Comparison of ENCODE assay signal across 26 cellular contexts in genomic region chr10:105545101-105545500, GRCh38.
DNase-seq lines count a peak whose midpoint lies in the region; ATAC-seq, FAIRE-seq and TF ChIP-seq lines count a peak whose summit lies in the region.
"Had no signal": no experiment of that assay in that cellular context is flagged by ENCODE, and none has a peak within 500 bp of the region (broad histone marks: within the 10 kb centered on the region; RNA-seq: fewer than 3 reads in every experiment).

No MANE protein-coding gene starts in this region.

- intact Hi-C loops in kidney (cut with DNase I), result no loop called here

- no peaks in the 10 kb centered on the region for H3K9me3 ChIP-seq in kidney (ENCODE audit: control insufficient read depth in 1 of 2, low read length in 2 of 2)
- H3K9me3 ChIP-seq: BE2C, BLaER1 had no signal

- H3K27ac ChIP-seq in kidney (ENCODE audit: low read depth in 2 of 2, low read length in 2 of 2), result no peak overlapping the region
- H3K27ac ChIP-seq: BLaER1 had no signal

- H3K9ac ChIP-seq in kidney (ENCODE audit: low read length in 2 of 2), result no peak overlapping the region
- H3K9ac ChIP-seq: BLaER1 had no signal

- DNase-seq in amniotic epithelial cell (ENCODE audit: low read depth) (peak; percentile 29), epithelial cell of esophagus (ENCODE audit: low read depth) (peak; percentile 72), kidney tubule cell (ENCODE audit: low spot score) (peak; percentile 49), kidney (no peak), activated T-cell treated with anti-CD3 and anti-CD28 coated beads for 4 hours (no peak)
- DNase-seq: 8988T; ACHN; BE2C; C1 segment of cervical spinal cord; CD4-positive, alpha-beta memory T cell; CD4-positive, CD25-positive, alpha-beta regulatory T cell; CD8-positive, alpha-beta memory T cell; COR-L47; DMS 273 treated with DMSO at 0.1 percent for 48 hours; DMS153; DMS53; DMS79; DND-41; EL; GF-D8 had no signal

- H3K4me3 ChIP-seq in epithelial cell of esophagus (ENCODE audit: low read length) (no peak overlapping the region), kidney (ENCODE audit: low read length in 2 of 2) (no peak overlapping the region)
- H3K4me3 ChIP-seq: BLaER1 had no signal

- H3K4me1 ChIP-seq in kidney (ENCODE audit: control insufficient read depth in 1 of 2, insufficient read depth in 1 of 2, low read depth in 1 of 2, low read length in 2 of 2), result no peaks in the 10 kb centered on the region
- H3K4me1 ChIP-seq: BE2C, BLaER1 had no signal

- H3K36me3 ChIP-seq in kidney (ENCODE audit: control insufficient read depth in 1 of 2, insufficient read depth in 2 of 2, low read length in 2 of 2), result no peaks in the 10 kb centered on the region
- H3K36me3 ChIP-seq: BE2C, BLaER1 had no signal

- no peak for FAIRE-seq in kidney (lab: Jason Lieb, UNC)
- FAIRE-seq: A204.1, G401.6, GM12891, GM19239 had no signal

- no peak for ATAC-seq in GM21447 (IDR thresholded peaks at IDR 0.05; ENCODE audit: unreplicated experiment)

- TF ChIP-seq CTCF in epithelial cell of esophagus (IDR thresholded peaks at IDR 0.05; ENCODE audit: insufficient read depth, low read depth, low read length, missing control alignments), result no peak
- no peak for TF ChIP-seq CTCF in kidney (IDR thresholded peaks at IDR 0.05; ENCODE audit: borderline replicate concordance, extremely low read depth, insufficient read depth)

Comparison
In these comparisons a context has a peak if more than half of its experiments do, and no peak if none do; other contexts are left out.
1. DNase-seq: peak in amniotic epithelial cell (single experiment), epithelial cell of esophagus (single experiment) and kidney tubule cell (single experiment); none in kidney (single experiment) and activated T-cell treated with anti-CD3 and anti-CD28 coated beads for 4 hours (single experiment).